12 cellular contexts compared by ENCODE assay signal in the genomic region with DNA sequence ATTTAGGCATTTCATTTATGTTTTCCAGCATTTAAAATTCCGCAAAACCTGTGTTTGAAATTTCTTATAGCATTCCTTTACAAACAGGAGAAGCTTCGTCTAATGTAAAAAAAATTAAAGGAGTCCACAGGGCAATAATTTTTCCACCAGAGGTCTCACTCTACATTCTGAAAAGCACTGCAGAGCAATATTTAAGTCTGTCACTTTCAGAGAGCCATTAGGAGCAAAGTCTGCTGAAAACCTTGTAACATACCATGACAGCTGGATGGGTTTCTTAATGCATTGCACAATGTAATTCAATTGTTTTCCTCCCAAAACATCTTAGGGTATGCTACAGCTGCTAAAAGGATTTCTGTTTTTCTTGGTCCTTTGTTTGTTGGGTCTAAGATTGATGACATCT. TPM values are rescaled to one million over a fixed set of nuclear protein-coding genes. Genes with fewer than 3 reads are reported as not detected.
DNase-seq lines count a peak whose midpoint lies in the region; ATAC-seq and TF ChIP-seq lines count a peak whose summit lies in the region.
"Had no signal": no experiment of that assay in that cellular context is flagged by ENCODE, and none has a peak within 500 bp of the region (broad histone marks: within the 10 kb centered on the region; RNA-seq: fewer than 3 reads in every experiment).

No MANE protein-coding gene starts in this region.

- no peaks in the 10 kb centered on the region for H4K20me1 ChIP-seq in fibroblast of lung (ENCODE audit: control insufficient read depth, extremely low read depth, insufficient read depth, low read length)

- H3K4me2 ChIP-seq in fibroblast of lung (ENCODE audit: extremely low read depth, insufficient read depth, low read length) = no peak overlapping the region

- ATAC-seq in GM21390 (IDR thresholded peaks at IDR 0.05; ENCODE audit: unreplicated experiment) = no peak

- H3K27ac ChIP-seq in fibroblast of lung (ENCODE audit: insufficient read depth, low read length) = no peak overlapping the region
- H3K27ac ChIP-seq: skin epidermis had no signal

- H3K36me3 ChIP-seq in fibroblast of lung (ENCODE audit: control insufficient read depth, insufficient read depth, low read length) = peaks cover 6% of the 10 kb centered on the region

- H3K4me1 ChIP-seq in fibroblast of lung (ENCODE audit: control insufficient read depth, extremely low read depth, insufficient read depth, low read length) = no peaks in the 10 kb centered on the region

- no peak overlapping the region for H2AFZ ChIP-seq in fibroblast of lung (ENCODE audit: low read length)

- DNase-seq in NCI-H82 (lab: John Stamatoyannopoulos, UW) (peak; percentile 14), NCI-H82 treated with DMSO at 0.1 percent for 48 hours (lab: John Stamatoyannopoulos, UW; ENCODE audit: unreplicated experiment) (no peak), RPMI7951 (ENCODE audit: low read depth) (peak; percentile 42), fibroblast of lung (ENCODE audit: low read depth in 2 of 2) (peak; percentile 28 to 81), stromal cell of bone marrow (ENCODE audit: low read depth) (peak; percentile 29), NCI-H1105 (lab: John Stamatoyannopoulos, UW) (no peak), hippocampal formation (lab: John Stamatoyannopoulos, UW) (no peak)
- DNase-seq: activated CD4-positive, alpha-beta T cell treated with anti-CD3 and anti-CD28 coated beads, Interleukin-2, amount 50 U/mL, for 48 hours; CD4-positive, CD25-positive, alpha-beta regulatory T cell; NCI-H1417 treated with DMSO at 0.1 percent for 48 hours had no signal

- H3K9me3 ChIP-seq in fibroblast of lung (ENCODE audit: control insufficient read depth, insufficient read depth, low read depth, low read length) = no peaks in the 10 kb centered on the region

- no peak overlapping the region for H3K9ac ChIP-seq in fibroblast of lung (ENCODE audit: insufficient read depth, low read length)

- no peaks in the 10 kb centered on the region for H3K27me3 ChIP-seq in fibroblast of lung (ENCODE audit: control insufficient read depth, insufficient read depth, low read length)

- no peaks in the 10 kb centered on the region for H3K79me2 ChIP-seq in fibroblast of lung (ENCODE audit: control insufficient read depth, insufficient read depth, low read length)

- TF ChIP-seq CTCF in fibroblast of lung (conservative IDR thresholded peaks at IDR 0.05 in 1 of 2, IDR thresholded peaks at IDR 0.05 in 1 of 2; ENCODE audit: low read depth in 1 of 2, low read length in 2 of 2) = peak; percentile 43 to 54

- H3K4me3 ChIP-seq in fibroblast of lung (replicated peaks in 1 of 4; ENCODE audit: control extremely low read depth in 1 of 4, insufficient read depth in 1 of 4, low read depth in 3 of 4, low read length in 4 of 4) = no peak overlapping the region
- H3K4me3 ChIP-seq: skin epidermis had no signal

RNA-seq across cellular contexts. Expression of gene BAG2, which starts 18.0 kb away (rescaled TPM):
- 14.8 and 18.3 TPM in 2 replicates for total RNA-seq in RPMI7951 (2014; rRNA removed; shearing (Covaris generic))
- total RNA-seq in fibroblast of lung = 22.1 and 31.5 TPM in 2 replicates
- polyA plus RNA-seq in fibroblast of lung = 21.1 and 27.3 TPM in 2 replicates
- 15.0 and 20.4 TPM in 2 replicates for polyA plus RNA-seq in fibroblast of lung (2012)
- 2.5 and 3.5 TPM in 2 replicates for polyA minus RNA-seq in fibroblast of lung (ENCODE audit: low replicate concordance)

RNA-seq across cellular contexts. Expression of gene RAB23, which starts 32.0 kb away (rescaled TPM):
- 42.8 and 51.2 TPM in 2 replicates for total RNA-seq in RPMI7951 (2014; rRNA removed; shearing (Covaris generic))
- 50.8 and 68.0 TPM in 2 replicates for total RNA-seq in fibroblast of lung
- polyA plus RNA-seq in fibroblast of lung = 41.4 and 61.2 TPM in 2 replicates
- polyA plus RNA-seq in fibroblast of lung (2012) = 30.2 and 37.7 TPM in 2 replicates
- polyA minus RNA-seq in fibroblast of lung (ENCODE audit: low replicate concordance) = 13.5 and 19.3 TPM in 2 replicates

Comparison
In these comparisons a context has a peak if more than half of its experiments do, and no peak if none do; other contexts are left out.
1. DNase-seq: peak in NCI-H82 (single experiment), RPMI7951 (single experiment), fibroblast of lung (2 of 2) and stromal cell of bone marrow (single experiment); none in NCI-H82 treated with DMSO at 0.1 percent for 48 hours (single experiment), NCI-H1105 (single experiment) and hippocampal formation (0 of 2).